In the genomic region with DNA sequence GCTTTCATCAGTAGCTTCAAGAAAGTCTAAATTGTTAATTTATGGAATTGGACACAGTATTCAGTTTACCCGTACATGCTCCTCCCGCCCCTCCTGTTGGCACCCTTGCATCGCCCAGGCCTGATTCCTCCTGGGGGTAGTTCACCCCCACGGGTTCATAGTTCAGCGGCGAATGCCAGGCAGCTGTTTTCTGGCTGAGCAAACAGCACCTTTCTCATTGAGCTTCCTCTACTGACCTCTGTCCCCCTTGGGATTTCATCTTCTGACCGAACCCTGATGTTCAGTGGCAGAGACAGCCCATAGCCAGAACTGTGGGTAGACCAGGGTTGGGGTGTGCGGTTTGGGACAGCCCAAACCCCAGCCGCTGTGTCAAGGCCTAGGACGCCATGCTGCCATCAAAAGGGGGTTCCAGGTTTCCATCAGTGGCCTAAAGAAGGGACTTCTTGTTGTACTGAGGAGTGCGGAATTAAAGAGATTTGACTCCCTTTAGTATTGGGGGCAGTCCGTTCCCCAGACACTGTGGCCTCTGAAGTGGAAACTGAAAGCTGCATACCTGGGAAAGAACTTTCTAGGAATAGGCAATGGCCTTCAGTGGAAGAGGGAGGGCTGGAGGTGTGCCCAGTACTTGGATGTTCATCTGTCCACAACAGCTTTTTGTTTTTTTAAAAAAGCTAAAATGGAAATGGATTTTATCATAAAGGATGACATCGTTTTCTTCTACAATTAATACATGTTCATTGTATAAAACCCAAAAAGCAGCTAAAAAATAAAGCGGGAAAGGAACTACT, we compare ENCODE assay signal across 1 cellular context.
TF ChIP-seq lines count a peak whose summit lies in the region.

No MANE protein-coding gene starts in this region.

TF ChIP-seq in K562, 482 proteins besides CTCF, POLR2A, EP300 and RAD21:
- TF ChIP-seq YY1 (IDR thresholded peaks at IDR 0.05; ENCODE audit: borderline replicate concordance in 1 of 3, control insufficient read depth in 1 of 3, extremely low read depth in 1 of 3, insufficient read depth in 3 of 3, insufficient read length in 1 of 3, insufficient replicate concordance in 2 of 3, low read depth in 1 of 3, low read length in 2 of 3) = no peak
- no peak for TF ChIP-seq NCOA1 (IDR thresholded peaks at IDR 0.05; ENCODE audit: low read depth)
- TF ChIP-seq, protein P1, sequence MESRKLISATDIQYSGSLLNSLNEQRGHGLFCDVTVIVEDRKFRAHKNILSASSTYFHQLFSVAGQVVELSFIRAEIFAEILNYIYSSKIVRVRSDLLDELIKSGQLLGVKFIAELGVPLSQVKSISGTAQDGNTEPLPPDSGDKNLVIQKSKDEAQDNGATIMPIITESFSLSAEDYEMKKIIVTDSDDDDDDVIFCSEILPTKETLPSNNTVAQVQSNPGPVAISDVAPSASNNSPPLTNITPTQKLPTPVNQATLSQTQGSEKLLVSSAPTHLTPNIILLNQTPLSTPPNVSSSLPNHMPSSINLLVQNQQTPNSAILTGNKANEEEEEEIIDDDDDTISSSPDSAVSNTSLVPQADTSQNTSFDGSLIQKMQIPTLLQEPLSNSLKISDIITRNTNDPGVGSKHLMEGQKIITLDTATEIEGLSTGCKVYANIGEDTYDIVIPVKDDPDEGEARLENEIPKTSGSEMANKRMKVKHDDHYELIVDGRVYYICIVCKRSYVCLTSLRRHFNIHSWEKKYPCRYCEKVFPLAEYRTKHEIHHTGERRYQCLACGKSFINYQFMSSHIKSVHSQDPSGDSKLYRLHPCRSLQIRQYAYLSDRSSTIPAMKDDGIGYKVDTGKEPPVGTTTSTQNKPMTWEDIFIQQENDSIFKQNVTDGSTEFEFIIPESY (CRISPR knock-in tag; IDR thresholded peaks at IDR 0.05) = no peak
- TF ChIP-seq HDAC6 (IDR thresholded peaks at IDR 0.05; ENCODE audit: low read depth, low read length) = no peak
- TF ChIP-seq CCNT2 (IDR thresholded peaks at IDR 0.05; ENCODE audit: borderline replicate concordance, extremely low read depth, insufficient read length, low read depth, low read length) = no peak
- TF ChIP-seq BRD4 (IDR thresholded peaks at IDR 0.05) = no peak
- no peak for TF ChIP-seq SAFB2 (IDR thresholded peaks at IDR 0.05; ENCODE audit: borderline replicate concordance, low read depth, low read length, severe bottlenecking)
- TF ChIP-seq GATAD2A (IDR thresholded peaks at IDR 0.05) = no peak
- TF ChIP-seq, protein P2, sequence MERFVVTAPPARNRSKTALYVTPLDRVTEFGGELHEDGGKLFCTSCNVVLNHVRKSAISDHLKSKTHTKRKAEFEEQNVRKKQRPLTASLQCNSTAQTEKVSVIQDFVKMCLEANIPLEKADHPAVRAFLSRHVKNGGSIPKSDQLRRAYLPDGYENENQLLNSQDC (CRISPR knock-in tag; IDR thresholded peaks at IDR 0.05) = no peak
- TF ChIP-seq, protein P3, sequence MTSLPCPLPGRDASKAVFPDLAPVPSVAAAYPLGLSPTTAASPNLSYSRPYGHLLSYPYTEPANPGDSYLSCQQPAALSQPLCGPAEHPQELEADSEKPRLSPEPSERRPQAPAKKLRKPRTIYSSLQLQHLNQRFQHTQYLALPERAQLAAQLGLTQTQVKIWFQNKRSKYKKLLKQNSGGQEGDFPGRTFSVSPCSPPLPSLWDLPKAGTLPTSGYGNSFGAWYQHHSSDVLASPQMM (CRISPR knock-in tag; IDR thresholded peaks at IDR 0.05) = no peak
- TF ChIP-seq NR2C2 (CRISPR knock-in tag; IDR thresholded peaks at IDR 0.05) = no peak
- TF ChIP-seq NR2C2 (tag; IDR thresholded peaks at IDR 0.05) = no peak
- no peak for TF ChIP-seq ZNF239 (CRISPR knock-in tag; IDR thresholded peaks at IDR 0.05)
- TF ChIP-seq, protein P4, sequence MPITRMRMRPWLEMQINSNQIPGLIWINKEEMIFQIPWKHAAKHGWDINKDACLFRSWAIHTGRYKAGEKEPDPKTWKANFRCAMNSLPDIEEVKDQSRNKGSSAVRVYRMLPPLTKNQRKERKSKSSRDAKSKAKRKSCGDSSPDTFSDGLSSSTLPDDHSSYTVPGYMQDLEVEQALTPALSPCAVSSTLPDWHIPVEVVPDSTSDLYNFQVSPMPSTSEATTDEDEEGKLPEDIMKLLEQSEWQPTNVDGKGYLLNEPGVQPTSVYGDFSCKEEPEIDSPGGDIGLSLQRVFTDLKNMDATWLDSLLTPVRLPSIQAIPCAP (CRISPR knock-in tag; IDR thresholded peaks at IDR 0.05; ENCODE audit: borderline replicate concordance) = no peak
- TF ChIP-seq SOX6 (IDR thresholded peaks at IDR 0.05) = no peak
- no peak for TF ChIP-seq BRCA1 (IDR thresholded peaks at IDR 0.05)
- no peak for TF ChIP-seq BRCA1 (CRISPR knock-in tag; IDR thresholded peaks at IDR 0.05)
- TF ChIP-seq NCOA4 (IDR thresholded peaks at IDR 0.05; ENCODE audit: partially characterized antibody) = no peak
- peak; percentile 39; the same call in 1 of the 2 replicates for TF ChIP-seq POLR2AphosphoS5 (IDR thresholded peaks at IDR 0.05; ENCODE audit: control insufficient read depth, insufficient read depth, low read depth, low read length)
- TF ChIP-seq HLTF (IDR thresholded peaks at IDR 0.05) = no peak
- no peak for TF ChIP-seq U2AF2 (optimal IDR thresholded peaks at IDR 0.05; ENCODE audit: low read depth, low read length)
- no peak for TF ChIP-seq EWSR1 (IDR thresholded peaks at IDR 0.05; ENCODE audit: borderline replicate concordance, low read depth, partially characterized antibody)
- no peak for TF ChIP-seq NCOA2 (IDR thresholded peaks at IDR 0.05; ENCODE audit: partially characterized antibody in 2 of 2)
- no peak for TF ChIP-seq DDX20 (tag; IDR thresholded peaks at IDR 0.05; ENCODE audit: low read depth)
- TF ChIP-seq CBX8 (IDR thresholded peaks at IDR 0.05; ENCODE audit: borderline replicate concordance, extremely low read depth, low read depth, low read length, poor library complexity, severe bottlenecking) = no peak
- TF ChIP-seq HNRNPL (IDR thresholded peaks at IDR 0.05; ENCODE audit: low read depth, low read length) = no peak
- TF ChIP-seq MEIS2 (IDR thresholded peaks at IDR 0.05; ENCODE audit: partially characterized antibody) = no peak
- TF ChIP-seq, protein P5, sequence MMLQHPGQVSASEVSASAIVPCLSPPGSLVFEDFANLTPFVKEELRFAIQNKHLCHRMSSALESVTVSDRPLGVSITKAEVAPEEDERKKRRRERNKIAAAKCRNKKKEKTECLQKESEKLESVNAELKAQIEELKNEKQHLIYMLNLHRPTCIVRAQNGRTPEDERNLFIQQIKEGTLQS (IDR thresholded peaks at IDR 0.05) = no peak
- TF ChIP-seq, protein P5 (CRISPR knock-in tag; conservative IDR thresholded peaks at IDR 0.05) = no peak
- TF ChIP-seq POLR2G (IDR thresholded peaks at IDR 0.05; ENCODE audit: low read depth, low read length) = peak; percentile 26; the same call in 1 of the 2 replicates
- TF ChIP-seq, protein P6, sequence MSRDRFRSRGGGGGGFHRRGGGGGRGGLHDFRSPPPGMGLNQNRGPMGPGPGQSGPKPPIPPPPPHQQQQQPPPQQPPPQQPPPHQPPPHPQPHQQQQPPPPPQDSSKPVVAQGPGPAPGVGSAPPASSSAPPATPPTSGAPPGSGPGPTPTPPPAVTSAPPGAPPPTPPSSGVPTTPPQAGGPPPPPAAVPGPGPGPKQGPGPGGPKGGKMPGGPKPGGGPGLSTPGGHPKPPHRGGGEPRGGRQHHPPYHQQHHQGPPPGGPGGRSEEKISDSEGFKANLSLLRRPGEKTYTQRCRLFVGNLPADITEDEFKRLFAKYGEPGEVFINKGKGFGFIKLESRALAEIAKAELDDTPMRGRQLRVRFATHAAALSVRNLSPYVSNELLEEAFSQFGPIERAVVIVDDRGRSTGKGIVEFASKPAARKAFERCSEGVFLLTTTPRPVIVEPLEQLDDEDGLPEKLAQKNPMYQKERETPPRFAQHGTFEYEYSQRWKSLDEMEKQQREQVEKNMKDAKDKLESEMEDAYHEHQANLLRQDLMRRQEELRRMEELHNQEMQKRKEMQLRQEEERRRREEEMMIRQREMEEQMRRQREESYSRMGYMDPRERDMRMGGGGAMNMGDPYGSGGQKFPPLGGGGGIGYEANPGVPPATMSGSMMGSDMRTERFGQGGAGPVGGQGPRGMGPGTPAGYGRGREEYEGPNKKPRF (IDR thresholded peaks at IDR 0.05; ENCODE audit: low read depth, low read length) = no peak
- TF ChIP-seq, protein P7, sequence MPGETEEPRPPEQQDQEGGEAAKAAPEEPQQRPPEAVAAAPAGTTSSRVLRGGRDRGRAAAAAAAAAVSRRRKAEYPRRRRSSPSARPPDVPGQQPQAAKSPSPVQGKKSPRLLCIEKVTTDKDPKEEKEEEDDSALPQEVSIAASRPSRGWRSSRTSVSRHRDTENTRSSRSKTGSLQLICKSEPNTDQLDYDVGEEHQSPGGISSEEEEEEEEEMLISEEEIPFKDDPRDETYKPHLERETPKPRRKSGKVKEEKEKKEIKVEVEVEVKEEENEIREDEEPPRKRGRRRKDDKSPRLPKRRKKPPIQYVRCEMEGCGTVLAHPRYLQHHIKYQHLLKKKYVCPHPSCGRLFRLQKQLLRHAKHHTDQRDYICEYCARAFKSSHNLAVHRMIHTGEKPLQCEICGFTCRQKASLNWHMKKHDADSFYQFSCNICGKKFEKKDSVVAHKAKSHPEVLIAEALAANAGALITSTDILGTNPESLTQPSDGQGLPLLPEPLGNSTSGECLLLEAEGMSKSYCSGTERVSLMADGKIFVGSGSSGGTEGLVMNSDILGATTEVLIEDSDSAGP (CRISPR knock-in tag; IDR thresholded peaks at IDR 0.05) = no peak
- TF ChIP-seq POLR2B (IDR thresholded peaks at IDR 0.05; ENCODE audit: low read depth, partially characterized antibody) = peak; percentile 36
- no peak for TF ChIP-seq CBX5 (IDR thresholded peaks at IDR 0.05; ENCODE audit: borderline replicate concordance, low read depth)
- no peak for TF ChIP-seq STAG1 (CRISPR knock-in tag; IDR thresholded peaks at IDR 0.05; ENCODE audit: borderline replicate concordance)
- TF ChIP-seq, protein P8, sequence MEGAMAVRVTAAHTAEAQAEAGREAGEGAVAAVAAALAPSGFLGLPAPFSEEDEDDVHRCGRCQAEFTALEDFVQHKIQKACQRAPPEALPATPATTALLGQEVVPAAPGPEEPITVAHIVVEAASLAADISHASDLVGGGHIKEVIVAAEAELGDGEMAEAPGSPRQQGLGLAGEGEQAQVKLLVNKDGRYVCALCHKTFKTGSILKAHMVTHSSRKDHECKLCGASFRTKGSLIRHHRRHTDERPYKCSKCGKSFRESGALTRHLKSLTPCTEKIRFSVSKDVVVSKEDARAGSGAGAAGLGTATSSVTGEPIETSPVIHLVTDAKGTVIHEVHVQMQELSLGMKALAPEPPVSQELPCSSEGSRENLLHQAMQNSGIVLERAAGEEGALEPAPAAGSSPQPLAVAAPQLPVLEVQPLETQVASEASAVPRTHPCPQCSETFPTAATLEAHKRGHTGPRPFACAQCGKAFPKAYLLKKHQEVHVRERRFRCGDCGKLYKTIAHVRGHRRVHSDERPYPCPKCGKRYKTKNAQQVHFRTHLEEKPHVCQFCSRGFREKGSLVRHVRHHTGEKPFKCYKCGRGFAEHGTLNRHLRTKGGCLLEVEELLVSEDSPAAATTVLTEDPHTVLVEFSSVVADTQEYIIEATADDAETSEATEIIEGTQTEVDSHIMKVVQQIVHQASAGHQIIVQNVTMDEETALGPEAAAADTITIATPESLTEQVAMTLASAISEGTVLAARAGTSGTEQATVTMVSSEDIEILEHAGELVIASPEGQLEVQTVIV (CRISPR knock-in tag; IDR thresholded peaks at IDR 0.05; ENCODE audit: borderline replicate concordance) = no peak
- peak; percentile 56 for TF ChIP-seq SUPT5H (IDR thresholded peaks at IDR 0.05)
- TF ChIP-seq ZNF316 (IDR thresholded peaks at IDR 0.05) = no peak
TF ChIP-seq in K562: peak in this region for 4.
